Comparison of ENCODE assay signal across 1 cellular context in genomic region chr10:49754951-49755350, GRCh38. TPM values are rescaled to one million over a fixed set of nuclear protein-coding genes. Genes with fewer than 3 reads are reported as not detected.
"Had no signal": no experiment of that assay in that cellular context is flagged by ENCODE, and none has a peak within 500 bp of the region (broad histone marks: within the 10 kb centered on the region; RNA-seq: fewer than 3 reads in every experiment).

No MANE protein-coding gene starts in this region.

RNA-seq across cellular contexts. Expression of gene OGDHL, which starts 7.2 kb away (rescaled TPM):
- polyA plus RNA-seq: immature natural killer cell had no signal
